In the genomic region with DNA sequence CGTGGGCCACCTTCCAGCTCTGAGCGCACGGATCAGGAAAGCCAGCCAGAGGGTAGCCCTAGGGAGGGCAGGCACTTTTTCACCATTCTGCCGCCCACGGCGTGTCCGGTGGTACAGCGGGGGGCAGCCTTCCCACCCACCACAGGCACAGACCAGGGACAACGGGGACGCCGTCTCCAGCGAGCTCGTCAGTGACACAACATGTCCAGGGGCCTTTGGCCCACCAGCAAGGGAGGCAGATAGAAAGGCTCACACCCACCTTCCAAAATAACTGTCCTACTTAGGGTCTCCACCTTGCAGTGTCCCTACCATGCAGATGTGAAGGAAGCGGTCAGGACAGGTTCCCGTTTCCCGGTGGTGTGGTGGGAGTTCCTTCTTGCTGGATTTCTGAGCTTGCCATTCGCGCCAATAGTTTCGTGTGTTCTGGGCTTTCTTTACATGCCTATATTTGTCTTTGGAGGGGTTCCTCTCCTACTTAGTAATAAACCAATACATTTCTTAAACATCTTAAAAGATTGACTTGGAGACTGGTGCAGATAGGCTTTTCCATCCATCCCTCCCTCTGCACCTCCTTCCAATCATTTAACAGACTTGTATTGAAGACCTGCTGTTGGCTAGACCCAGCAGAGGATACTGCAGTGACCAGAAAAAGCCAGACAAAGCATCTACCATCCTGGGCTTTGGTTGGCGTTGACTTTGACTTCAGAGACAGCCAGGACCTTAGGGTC, we compare ENCODE assay signal across 8 cellular contexts. TPM values are rescaled to one million over a fixed set of nuclear protein-coding genes. Genes with fewer than 3 reads are reported as not detected.
DNase-seq lines count a peak whose midpoint lies in the region; ATAC-seq and TF ChIP-seq lines count a peak whose summit lies in the region.

No MANE protein-coding gene starts in this region.

- H3K9me3 ChIP-seq in adrenal gland (replicated peaks in 1 of 3) (no peaks in the 10 kb centered on the region), testis (no peaks in the 10 kb centered on the region)

- peak in 2 of 7 donors; percentile 38 to 68 for DNase-seq in adrenal gland
- DNase-seq in iris pigment epithelial cell (ENCODE audit: low read depth): peak; percentile 48
- DNase-seq in testis: no peak
- DNase-seq in midbrain (lab: John Stamatoyannopoulos, UW): no peak
- no peak for DNase-seq in NCI-H748 (lab: John Stamatoyannopoulos, UW; ENCODE audit: unreplicated experiment)
- no peak for DNase-seq in activated CD4-positive, CD25-positive, alpha-beta regulatory T cell treated with anti-CD3 and anti-CD28 coated beads, Interleukin-2, amount 50 U/mL, for 72 hours

- intact Hi-C loops in adrenal gland (cut with DNase I): no loop called here
- intact Hi-C loops in testis (cut with DNase I; ENCODE audit: low total_unique reads): no loop called here

- peak overlapping the region in 4 of 5 donors; percentile 70 to 93 (median 84) for H3K27ac ChIP-seq in adrenal gland
- H3K27ac ChIP-seq in testis: peak overlapping the region; percentile 94 to 95

- H3K4me1 ChIP-seq in adrenal gland (replicated peaks in 1 of 2) (peaks cover 13 to 32% of the 10 kb centered on the region in 2 donors), testis (peaks cover 21% of the 10 kb centered on the region)

- ATAC-seq in GM18909 (IDR thresholded peaks at IDR 0.05; ENCODE audit: poor library complexity, unreplicated experiment) (peak; percentile 7), HG03378 (IDR thresholded peaks at IDR 0.05; ENCODE audit: unreplicated experiment) (peak; percentile 16)

- TF ChIP-seq CTCF in adrenal gland (IDR thresholded peaks at IDR 0.05): no peak
- no peak for TF ChIP-seq CTCF in testis (IDR thresholded peaks at IDR 0.05)

- H3K27me3 ChIP-seq in adrenal gland (no peaks in the 10 kb centered on the region), testis (no peaks in the 10 kb centered on the region)

- no peak for TF ChIP-seq POLR2A in adrenal gland (IDR thresholded peaks at IDR 0.05)
- no peak for TF ChIP-seq POLR2A in testis (IDR thresholded peaks at IDR 0.05)

- H3K4me3 ChIP-seq in adrenal gland: peak overlapping the region; percentile 50 to 82 (median 62)
- H3K4me3 ChIP-seq in testis: peak overlapping the region; percentile 78 to 97

- H3K36me3 ChIP-seq in adrenal gland (replicated peaks in 1 of 2) (no peaks in the 10 kb centered on the region), testis (ENCODE audit: low read depth, missing control alignments) (no peaks in the 10 kb centered on the region)

- 8 to 18% (median 12%) methylated on average over 14 to 20 of the region's 20 CpGs for WGBS in adrenal gland, 4 donors
- WGBS in testis, 2 donors: 8 to 9% methylated on average over 9 to 19 of the region's 20 CpGs

RNA-seq across cellular contexts. Expression of gene ASB1, which starts 0.9 kb away (rescaled TPM):
- total RNA-seq in adrenal gland (10 to 100 TPM; 12.2 to 24.1 (median 18.8) TPM), testis (10 to 100 TPM; 31.4 to 41.9 TPM)
- polyA plus RNA-seq in adrenal gland (10 to 100 TPM; 12.3 to 28.8 (median 24.8) TPM), testis (ENCODE audit: insufficient read depth, low read depth, low replicate concordance) (52.5 TPM)
